1 cellular context compared by ENCODE assay signal in the genomic region with DNA sequence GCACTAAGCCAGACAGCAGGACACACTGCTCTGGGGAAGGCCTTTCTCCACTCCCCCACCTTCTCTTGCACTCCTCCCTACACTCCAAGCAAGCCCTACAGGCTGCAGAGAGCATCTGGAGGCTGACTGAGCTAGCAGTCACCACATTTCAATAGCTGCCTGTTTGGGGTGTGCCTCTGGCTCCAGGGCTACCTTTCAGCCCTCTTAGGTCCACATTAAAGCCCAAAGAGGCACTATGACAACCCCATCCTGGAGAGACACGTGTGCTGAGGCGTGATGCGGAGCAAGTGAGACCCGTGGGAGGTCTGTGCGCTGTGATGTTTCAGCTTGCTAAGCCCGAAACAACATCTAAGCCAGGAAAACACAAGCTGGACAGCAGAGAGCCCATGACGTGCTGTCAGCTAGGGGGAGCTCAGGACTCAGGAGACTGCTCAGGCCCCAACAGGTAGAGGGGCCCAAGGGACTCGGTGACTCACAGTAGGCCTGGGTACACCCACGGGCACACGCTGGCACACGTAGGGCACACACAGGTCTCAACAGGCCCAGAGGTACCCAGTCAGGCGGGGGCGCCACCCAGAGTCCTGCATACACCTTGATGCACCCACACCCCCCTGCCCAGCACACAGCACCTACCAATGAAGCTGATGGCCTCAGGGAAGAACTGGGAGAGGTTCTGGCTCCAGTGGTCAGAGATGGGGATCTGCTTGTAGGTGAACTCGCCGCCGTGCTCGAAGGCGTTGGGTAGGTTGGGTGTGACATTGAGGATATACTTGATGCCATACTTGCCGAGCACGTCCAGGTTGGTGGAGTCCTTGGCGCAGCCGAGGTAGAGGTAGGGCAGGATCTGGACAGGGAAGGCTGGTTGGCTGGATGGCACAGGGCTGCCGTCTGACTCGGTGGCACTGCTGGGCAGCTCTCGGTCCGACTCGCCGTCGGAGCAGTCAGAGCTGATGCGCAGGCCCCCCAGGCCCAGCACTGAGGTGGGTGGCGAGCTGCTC.
TF ChIP-seq lines count a peak whose summit lies in the region.

No MANE protein-coding gene starts in this region.

TF ChIP-seq in GM12878, 131 proteins besides CTCF, POLR2A, EP300 and RAD21 (continues in another document):
- TF ChIP-seq MEF2A (IDR thresholded peaks at IDR 0.05; ENCODE audit: insufficient read depth, low read depth, low read length), result no peak
- TF ChIP-seq, protein P1, sequence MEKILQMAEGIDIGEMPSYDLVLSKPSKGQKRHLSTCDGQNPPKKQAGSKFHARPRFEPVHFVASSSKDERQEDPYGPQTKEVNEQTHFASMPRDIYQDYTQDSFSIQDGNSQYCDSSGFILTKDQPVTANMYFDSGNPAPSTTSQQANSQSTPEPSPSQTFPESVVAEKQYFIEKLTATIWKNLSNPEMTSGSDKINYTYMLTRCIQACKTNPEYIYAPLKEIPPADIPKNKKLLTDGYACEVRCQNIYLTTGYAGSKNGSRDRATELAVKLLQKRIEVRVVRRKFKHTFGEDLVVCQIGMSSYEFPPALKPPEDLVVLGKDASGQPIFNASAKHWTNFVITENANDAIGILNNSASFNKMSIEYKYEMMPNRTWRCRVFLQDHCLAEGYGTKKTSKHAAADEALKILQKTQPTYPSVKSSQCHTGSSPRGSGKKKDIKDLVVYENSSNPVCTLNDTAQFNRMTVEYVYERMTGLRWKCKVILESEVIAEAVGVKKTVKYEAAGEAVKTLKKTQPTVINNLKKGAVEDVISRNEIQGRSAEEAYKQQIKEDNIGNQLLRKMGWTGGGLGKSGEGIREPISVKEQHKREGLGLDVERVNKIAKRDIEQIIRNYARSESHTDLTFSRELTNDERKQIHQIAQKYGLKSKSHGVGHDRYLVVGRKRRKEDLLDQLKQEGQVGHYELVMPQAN (conservative IDR thresholded peaks at IDR 0.05), result no peak
- no peak for TF ChIP-seq ASH2L (IDR thresholded peaks at IDR 0.05; ENCODE audit: borderline replicate concordance, low read depth)
- peak; percentile 83 for TF ChIP-seq MEF2B (IDR thresholded peaks at IDR 0.05; ENCODE audit: partially characterized antibody, poor library complexity, severe bottlenecking)
- no peak for TF ChIP-seq NR2C2 (IDR thresholded peaks at IDR 0.05; ENCODE audit: borderline replicate concordance, control insufficient read depth, insufficient read length, low read depth)
- peak; percentile 50; the same call in 1 of the 2 replicates for TF ChIP-seq SMC3 (IDR thresholded peaks at IDR 0.05; ENCODE audit: borderline replicate concordance, low read length)
- TF ChIP-seq BHLHE40 (IDR thresholded peaks at IDR 0.05; ENCODE audit: borderline replicate concordance in 1 of 2, low read depth in 2 of 2, low read length in 1 of 2), result peak; percentile 22 to 60; a peak in 2 of 4 replicates
- TF ChIP-seq SMAD5 (IDR thresholded peaks at IDR 0.05; ENCODE audit: low read depth), result no peak
- no peak for TF ChIP-seq RB1 (IDR thresholded peaks at IDR 0.05; ENCODE audit: borderline replicate concordance)
- TF ChIP-seq, protein P2, sequence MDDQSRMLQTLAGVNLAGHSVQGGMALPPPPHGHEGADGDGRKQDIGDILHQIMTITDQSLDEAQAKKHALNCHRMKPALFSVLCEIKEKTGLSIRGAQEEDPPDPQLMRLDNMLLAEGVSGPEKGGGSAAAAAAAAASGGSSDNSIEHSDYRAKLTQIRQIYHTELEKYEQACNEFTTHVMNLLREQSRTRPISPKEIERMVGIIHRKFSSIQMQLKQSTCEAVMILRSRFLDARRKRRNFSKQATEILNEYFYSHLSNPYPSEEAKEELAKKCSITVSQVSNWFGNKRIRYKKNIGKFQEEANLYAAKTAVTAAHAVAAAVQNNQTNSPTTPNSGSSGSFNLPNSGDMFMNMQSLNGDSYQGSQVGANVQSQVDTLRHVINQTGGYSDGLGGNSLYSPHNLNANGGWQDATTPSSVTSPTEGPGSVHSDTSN (IDR thresholded peaks at IDR 0.05; ENCODE audit: insufficient replicate concordance, low read depth, low read length), result peak; percentile 9
- TF ChIP-seq GATAD2B (conservative IDR thresholded peaks at IDR 0.05; ENCODE audit: low read depth), result peak; percentile 73; the same call in 1 of the 2 replicates
- TF ChIP-seq CREM (IDR thresholded peaks at IDR 0.05; ENCODE audit: low read depth), result peak; percentile 36; the same call in 1 of the 2 replicates
- TF ChIP-seq, protein P3, sequence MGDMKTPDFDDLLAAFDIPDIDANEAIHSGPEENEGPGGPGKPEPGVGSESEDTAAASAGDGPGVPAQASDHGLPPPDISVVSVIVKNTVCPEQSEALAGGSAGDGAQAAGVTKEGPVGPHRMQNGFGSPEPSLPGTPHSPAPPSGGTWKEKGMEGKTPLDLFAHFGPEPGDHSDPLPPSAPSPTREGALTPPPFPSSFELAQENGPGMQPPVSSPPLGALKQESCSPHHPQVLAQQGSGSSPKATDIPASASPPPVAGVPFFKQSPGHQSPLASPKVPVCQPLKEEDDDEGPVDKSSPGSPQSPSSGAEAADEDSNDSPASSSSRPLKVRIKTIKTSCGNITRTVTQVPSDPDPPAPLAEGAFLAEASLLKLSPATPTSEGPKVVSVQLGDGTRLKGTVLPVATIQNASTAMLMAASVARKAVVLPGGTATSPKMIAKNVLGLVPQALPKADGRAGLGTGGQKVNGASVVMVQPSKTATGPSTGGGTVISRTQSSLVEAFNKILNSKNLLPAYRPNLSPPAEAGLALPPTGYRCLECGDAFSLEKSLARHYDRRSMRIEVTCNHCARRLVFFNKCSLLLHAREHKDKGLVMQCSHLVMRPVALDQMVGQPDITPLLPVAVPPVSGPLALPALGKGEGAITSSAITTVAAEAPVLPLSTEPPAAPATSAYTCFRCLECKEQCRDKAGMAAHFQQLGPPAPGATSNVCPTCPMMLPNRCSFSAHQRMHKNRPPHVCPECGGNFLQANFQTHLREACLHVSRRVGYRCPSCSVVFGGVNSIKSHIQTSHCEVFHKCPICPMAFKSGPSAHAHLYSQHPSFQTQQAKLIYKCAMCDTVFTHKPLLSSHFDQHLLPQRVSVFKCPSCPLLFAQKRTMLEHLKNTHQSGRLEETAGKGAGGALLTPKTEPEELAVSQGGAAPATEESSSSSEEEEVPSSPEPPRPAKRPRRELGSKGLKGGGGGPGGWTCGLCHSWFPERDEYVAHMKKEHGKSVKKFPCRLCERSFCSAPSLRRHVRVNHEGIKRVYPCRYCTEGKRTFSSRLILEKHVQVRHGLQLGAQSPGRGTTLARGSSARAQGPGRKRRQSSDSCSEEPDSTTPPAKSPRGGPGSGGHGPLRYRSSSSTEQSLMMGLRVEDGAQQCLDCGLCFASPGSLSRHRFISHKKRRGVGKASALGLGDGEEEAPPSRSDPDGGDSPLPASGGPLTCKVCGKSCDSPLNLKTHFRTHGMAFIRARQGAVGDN (IDR thresholded peaks at IDR 0.05), result 0 out of 2 replicates have a peak, but pooled peaks have one; percentile 15
- 0 out of 2 replicates have a peak, but pooled peaks have one; percentile 21 for TF ChIP-seq PAX5 (IDR thresholded peaks at IDR 0.05; ENCODE audit: borderline replicate concordance, low read depth, low read length)
- no peak for TF ChIP-seq SREBF2 (IDR thresholded peaks at IDR 0.05; ENCODE audit: low read length)
- no peak for TF ChIP-seq KDM1A (IDR thresholded peaks at IDR 0.05; ENCODE audit: borderline replicate concordance)
- TF ChIP-seq, protein P4, sequence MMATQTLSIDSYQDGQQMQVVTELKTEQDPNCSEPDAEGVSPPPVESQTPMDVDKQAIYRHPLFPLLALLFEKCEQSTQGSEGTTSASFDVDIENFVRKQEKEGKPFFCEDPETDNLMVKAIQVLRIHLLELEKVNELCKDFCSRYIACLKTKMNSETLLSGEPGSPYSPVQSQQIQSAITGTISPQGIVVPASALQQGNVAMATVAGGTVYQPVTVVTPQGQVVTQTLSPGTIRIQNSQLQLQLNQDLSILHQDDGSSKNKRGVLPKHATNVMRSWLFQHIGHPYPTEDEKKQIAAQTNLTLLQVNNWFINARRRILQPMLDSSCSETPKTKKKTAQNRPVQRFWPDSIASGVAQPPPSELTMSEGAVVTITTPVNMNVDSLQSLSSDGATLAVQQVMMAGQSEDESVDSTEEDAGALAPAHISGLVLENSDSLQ (IDR thresholded peaks at IDR 0.05), result peak; percentile 47; the same call in 1 of the 2 replicates
- TF ChIP-seq ZNF217 (IDR thresholded peaks at IDR 0.05), result no peak
- TF ChIP-seq ATF7 (IDR thresholded peaks at IDR 0.05; ENCODE audit: low read depth), result 0 out of 2 replicates have a peak, but pooled peaks have one; percentile 23
- TF ChIP-seq, protein P5, sequence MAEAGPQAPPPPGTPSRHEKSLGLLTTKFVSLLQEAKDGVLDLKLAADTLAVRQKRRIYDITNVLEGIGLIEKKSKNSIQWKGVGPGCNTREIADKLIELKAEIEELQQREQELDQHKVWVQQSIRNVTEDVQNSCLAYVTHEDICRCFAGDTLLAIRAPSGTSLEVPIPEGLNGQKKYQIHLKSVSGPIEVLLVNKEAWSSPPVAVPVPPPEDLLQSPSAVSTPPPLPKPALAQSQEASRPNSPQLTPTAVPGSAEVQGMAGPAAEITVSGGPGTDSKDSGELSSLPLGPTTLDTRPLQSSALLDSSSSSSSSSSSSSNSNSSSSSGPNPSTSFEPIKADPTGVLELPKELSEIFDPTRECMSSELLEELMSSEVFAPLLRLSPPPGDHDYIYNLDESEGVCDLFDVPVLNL (IDR thresholded peaks at IDR 0.05; ENCODE audit: low read depth, low read length), result no peak
- TF ChIP-seq, protein P6, sequence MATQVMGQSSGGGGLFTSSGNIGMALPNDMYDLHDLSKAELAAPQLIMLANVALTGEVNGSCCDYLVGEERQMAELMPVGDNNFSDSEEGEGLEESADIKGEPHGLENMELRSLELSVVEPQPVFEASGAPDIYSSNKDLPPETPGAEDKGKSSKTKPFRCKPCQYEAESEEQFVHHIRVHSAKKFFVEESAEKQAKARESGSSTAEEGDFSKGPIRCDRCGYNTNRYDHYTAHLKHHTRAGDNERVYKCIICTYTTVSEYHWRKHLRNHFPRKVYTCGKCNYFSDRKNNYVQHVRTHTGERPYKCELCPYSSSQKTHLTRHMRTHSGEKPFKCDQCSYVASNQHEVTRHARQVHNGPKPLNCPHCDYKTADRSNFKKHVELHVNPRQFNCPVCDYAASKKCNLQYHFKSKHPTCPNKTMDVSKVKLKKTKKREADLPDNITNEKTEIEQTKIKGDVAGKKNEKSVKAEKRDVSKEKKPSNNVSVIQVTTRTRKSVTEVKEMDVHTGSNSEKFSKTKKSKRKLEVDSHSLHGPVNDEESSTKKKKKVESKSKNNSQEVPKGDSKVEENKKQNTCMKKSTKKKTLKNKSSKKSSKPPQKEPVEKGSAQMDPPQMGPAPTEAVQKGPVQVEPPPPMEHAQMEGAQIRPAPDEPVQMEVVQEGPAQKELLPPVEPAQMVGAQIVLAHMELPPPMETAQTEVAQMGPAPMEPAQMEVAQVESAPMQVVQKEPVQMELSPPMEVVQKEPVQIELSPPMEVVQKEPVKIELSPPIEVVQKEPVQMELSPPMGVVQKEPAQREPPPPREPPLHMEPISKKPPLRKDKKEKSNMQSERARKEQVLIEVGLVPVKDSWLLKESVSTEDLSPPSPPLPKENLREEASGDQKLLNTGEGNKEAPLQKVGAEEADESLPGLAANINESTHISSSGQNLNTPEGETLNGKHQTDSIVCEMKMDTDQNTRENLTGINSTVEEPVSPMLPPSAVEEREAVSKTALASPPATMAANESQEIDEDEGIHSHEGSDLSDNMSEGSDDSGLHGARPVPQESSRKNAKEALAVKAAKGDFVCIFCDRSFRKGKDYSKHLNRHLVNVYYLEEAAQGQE (IDR thresholded peaks at IDR 0.05; ENCODE audit: low read depth, low read length), result peak; percentile 58; the same call in 1 of the 2 replicates
- TF ChIP-seq SPI1 (IDR thresholded peaks at IDR 0.05; ENCODE audit: borderline replicate concordance, insufficient read depth, low read depth, low read length), result no peak
- no peak for TF ChIP-seq CREB1 (IDR thresholded peaks at IDR 0.05; ENCODE audit: low read depth)
- TF ChIP-seq HDAC2 (IDR thresholded peaks at IDR 0.05), result no peak
- peak; percentile 69 for TF ChIP-seq MXI1 (IDR thresholded peaks at IDR 0.05; ENCODE audit: low read depth, low read length)
- peak; percentile 13 for TF ChIP-seq SMARCA5 (IDR thresholded peaks at IDR 0.05)
- TF ChIP-seq ZNF384 (IDR thresholded peaks at IDR 0.05; ENCODE audit: borderline replicate concordance, low read depth, low read length), result no peak
- TF ChIP-seq, protein P7, sequence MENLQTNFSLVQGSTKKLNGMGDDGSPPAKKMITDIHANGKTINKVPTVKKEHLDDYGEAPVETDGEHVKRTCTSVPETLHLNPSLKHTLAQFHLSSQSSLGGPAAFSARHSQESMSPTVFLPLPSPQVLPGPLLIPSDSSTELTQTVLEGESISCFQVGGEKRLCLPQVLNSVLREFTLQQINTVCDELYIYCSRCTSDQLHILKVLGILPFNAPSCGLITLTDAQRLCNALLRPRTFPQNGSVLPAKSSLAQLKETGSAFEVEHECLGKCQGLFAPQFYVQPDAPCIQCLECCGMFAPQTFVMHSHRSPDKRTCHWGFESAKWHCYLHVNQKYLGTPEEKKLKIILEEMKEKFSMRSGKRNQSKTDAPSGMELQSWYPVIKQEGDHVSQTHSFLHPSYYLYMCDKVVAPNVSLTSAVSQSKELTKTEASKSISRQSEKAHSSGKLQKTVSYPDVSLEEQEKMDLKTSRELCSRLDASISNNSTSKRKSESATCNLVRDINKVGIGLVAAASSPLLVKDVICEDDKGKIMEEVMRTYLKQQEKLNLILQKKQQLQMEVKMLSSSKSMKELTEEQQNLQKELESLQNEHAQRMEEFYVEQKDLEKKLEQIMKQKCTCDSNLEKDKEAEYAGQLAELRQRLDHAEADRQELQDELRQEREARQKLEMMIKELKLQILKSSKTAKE (IDR thresholded peaks at IDR 0.05; ENCODE audit: low read depth, poor library complexity, severe bottlenecking), result no peak
- TF ChIP-seq LARP7 (IDR thresholded peaks at IDR 0.05), result 0 out of 2 replicates have a peak, but pooled peaks have one; percentile 15
- no peak for TF ChIP-seq MYB (IDR thresholded peaks at IDR 0.05; ENCODE audit: borderline replicate concordance, low read depth, low read length)
- peak; percentile 28; the same call in 1 of the 2 replicates for TF ChIP-seq MTA2 (IDR thresholded peaks at IDR 0.05; ENCODE audit: low read depth)
- TF ChIP-seq, protein P8, sequence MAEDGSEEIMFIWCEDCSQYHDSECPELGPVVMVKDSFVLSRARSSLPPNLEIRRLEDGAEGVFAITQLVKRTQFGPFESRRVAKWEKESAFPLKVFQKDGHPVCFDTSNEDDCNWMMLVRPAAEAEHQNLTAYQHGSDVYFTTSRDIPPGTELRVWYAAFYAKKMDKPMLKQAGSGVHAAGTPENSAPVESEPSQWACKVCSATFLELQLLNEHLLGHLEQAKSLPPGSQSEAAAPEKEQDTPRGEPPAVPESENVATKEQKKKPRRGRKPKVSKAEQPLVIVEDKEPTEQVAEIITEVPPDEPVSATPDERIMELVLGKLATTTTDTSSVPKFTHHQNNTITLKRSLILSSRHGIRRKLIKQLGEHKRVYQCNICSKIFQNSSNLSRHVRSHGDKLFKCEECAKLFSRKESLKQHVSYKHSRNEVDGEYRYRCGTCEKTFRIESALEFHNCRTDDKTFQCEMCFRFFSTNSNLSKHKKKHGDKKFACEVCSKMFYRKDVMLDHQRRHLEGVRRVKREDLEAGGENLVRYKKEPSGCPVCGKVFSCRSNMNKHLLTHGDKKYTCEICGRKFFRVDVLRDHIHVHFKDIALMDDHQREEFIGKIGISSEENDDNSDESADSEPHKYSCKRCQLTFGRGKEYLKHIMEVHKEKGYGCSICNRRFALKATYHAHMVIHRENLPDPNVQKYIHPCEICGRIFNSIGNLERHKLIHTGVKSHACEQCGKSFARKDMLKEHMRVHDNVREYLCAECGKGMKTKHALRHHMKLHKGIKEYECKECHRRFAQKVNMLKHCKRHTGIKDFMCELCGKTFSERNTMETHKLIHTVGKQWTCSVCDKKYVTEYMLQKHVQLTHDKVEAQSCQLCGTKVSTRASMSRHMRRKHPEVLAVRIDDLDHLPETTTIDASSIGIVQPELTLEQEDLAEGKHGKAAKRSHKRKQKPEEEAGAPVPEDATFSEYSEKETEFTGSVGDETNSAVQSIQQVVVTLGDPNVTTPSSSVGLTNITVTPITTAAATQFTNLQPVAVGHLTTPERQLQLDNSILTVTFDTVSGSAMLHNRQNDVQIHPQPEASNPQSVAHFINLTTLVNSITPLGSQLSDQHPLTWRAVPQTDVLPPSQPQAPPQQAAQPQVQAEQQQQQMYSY (CRISPR knock-in tag; IDR thresholded peaks at IDR 0.05), result no peak
